ENCODE assay signal across 10 cellular contexts in the genomic region with DNA sequence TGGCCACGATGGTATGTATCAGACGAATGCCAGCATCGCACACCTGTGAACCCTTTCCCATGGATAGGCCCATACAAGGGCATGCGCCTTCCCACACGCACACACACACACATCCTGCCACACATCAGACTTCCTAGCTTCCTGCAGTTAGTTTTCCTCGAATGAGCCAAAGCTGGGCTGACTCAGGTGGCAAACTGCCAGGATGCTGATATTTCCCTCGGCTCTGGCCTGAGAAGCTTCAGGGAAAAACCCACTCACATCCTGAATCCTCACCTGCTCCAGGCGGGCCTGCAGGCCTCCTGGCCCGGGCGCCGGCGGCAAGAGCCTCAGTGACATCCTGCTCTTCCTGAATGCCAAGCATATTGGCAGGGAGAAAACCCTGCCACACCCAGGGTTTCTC. TPM values are rescaled to one million over a fixed set of nuclear protein-coding genes. Genes with fewer than 3 reads are reported as not detected.
DNase-seq lines count a peak whose midpoint lies in the region; ATAC-seq and TF ChIP-seq lines count a peak whose summit lies in the region.
"Had no signal": no experiment of that assay in that cellular context is flagged by ENCODE, and none has a peak within 500 bp of the region (broad histone marks: within the 10 kb centered on the region; RNA-seq: fewer than 3 reads in every experiment).

No MANE protein-coding gene starts in this region.

- H3K4me3 ChIP-seq in brain microvascular endothelial cell (ENCODE audit: low read depth, low read length): no peak overlapping the region
- H3K4me3 ChIP-seq in uterus: no peak overlapping the region

- no peak for ATAC-seq in HG03135 (IDR thresholded peaks at IDR 0.05; ENCODE audit: unreplicated experiment)
- ATAC-seq: activated naive CD8-positive, alpha-beta T cell treated with anti-CD3 and anti-CD28 coated beads, Interleukin-2, amount 50 U/mL, for 24 hours had no signal

- no peaks in the 10 kb centered on the region for H3K36me3 ChIP-seq in brain microvascular endothelial cell (replicated peaks)
- no peaks in the 10 kb centered on the region for H3K36me3 ChIP-seq in uterus

- no peaks in the 10 kb centered on the region for H3K36me3 Mint-ChIP-seq in activated T-helper 2 cell treated with anti-CD3 and anti-CD28 coated beads, Interferon-gamma antibody, Interleukin-2, Interleukin-4, amounts not matched to agents 10 μg/mL and 5 μg/mL and 100 μg/mL, durations not matched to agents 14 hours and 24 hours and 36 hours (ENCODE audit: low read depth)
- H3K36me3 Mint-ChIP-seq: CD4-positive, CD25-positive, alpha-beta regulatory T cell had no signal

- H3K9me3 Mint-ChIP-seq in activated T-helper 2 cell treated with anti-CD3 and anti-CD28 coated beads, Interferon-gamma antibody, Interleukin-2, Interleukin-4, amounts not matched to agents 10 μg/mL and 5 μg/mL and 100 μg/mL, durations not matched to agents 14 hours and 24 hours and 36 hours: no peaks in the 10 kb centered on the region
- H3K9me3 Mint-ChIP-seq: activated naive CD8-positive, alpha-beta T cell treated with anti-CD3 and anti-CD28 coated beads, Interleukin-2, amount 50 U/mL, for 24 hours; CD4-positive, CD25-positive, alpha-beta regulatory T cell had no signal

- H3K4me3 Mint-ChIP-seq in activated T-helper 2 cell treated with anti-CD3 and anti-CD28 coated beads, Interferon-gamma antibody, Interleukin-2, Interleukin-4, amounts not matched to agents 10 μg/mL and 5 μg/mL and 100 μg/mL, durations not matched to agents 14 hours and 24 hours and 36 hours (ENCODE audit: low read depth): no peak overlapping the region
- H3K4me3 Mint-ChIP-seq: activated naive CD8-positive, alpha-beta T cell treated with anti-CD3 and anti-CD28 coated beads, Interleukin-2, amount 50 U/mL, for 24 hours; CD4-positive, CD25-positive, alpha-beta regulatory T cell had no signal

- no peaks in the 10 kb centered on the region for H3K27me3 ChIP-seq in brain microvascular endothelial cell (replicated peaks)
- H3K27me3 ChIP-seq in uterus: no peaks in the 10 kb centered on the region

- peak; percentile 34 for DNase-seq in NCI-H345 (lab: John Stamatoyannopoulos, UW)
- DNase-seq in NCI-H345 treated with DMSO at 0.1 percent for 48 hours (lab: John Stamatoyannopoulos, UW; ENCODE audit: unreplicated experiment): no peak
- DNase-seq in brain microvascular endothelial cell: peak; percentile 92
- peak; percentile 100 for DNase-seq in kidney tubule cell (ENCODE audit: low spot score)
- peak; percentile 87 to 92 for DNase-seq in uterus
- no peak for DNase-seq in activated T-helper 2 cell treated with anti-CD3 and anti-CD28 coated beads, Interferon-gamma antibody, Interleukin-2, Interleukin-4, amounts not matched to agents 10 μg/mL and 5 μg/mL and 100 μg/mL, durations not matched to agents 14 hours and 24 hours and 36 hours (ENCODE audit: low spot score)
- no peak for DNase-seq in cortex of kidney (lab: John Stamatoyannopoulos, UW)
- DNase-seq: activated naive CD8-positive, alpha-beta T cell treated with anti-CD3 and anti-CD28 coated beads, Interleukin-2, amount 50 U/mL, for 24 hours; CD4-positive, CD25-positive, alpha-beta regulatory T cell had no signal

- H3K4me1 ChIP-seq in uterus: peaks cover 0 to 6% of the 10 kb centered on the region in 2 donors

- H3K4me1 Mint-ChIP-seq in activated T-helper 2 cell treated with anti-CD3 and anti-CD28 coated beads, Interferon-gamma antibody, Interleukin-2, Interleukin-4, amounts not matched to agents 10 μg/mL and 5 μg/mL and 100 μg/mL, durations not matched to agents 14 hours and 24 hours and 36 hours (ENCODE audit: low read depth): no peaks in the 10 kb centered on the region
- H3K4me1 Mint-ChIP-seq: activated naive CD8-positive, alpha-beta T cell treated with anti-CD3 and anti-CD28 coated beads, Interleukin-2, amount 50 U/mL, for 24 hours; CD4-positive, CD25-positive, alpha-beta regulatory T cell had no signal

- TF ChIP-seq POLR2A in uterus (IDR thresholded peaks at IDR 0.05): no peak

- intact Hi-C loops in uterus (cut with DNase I; ENCODE audit: low total_unique reads): no loop called here
- intact Hi-C loops in activated T-helper 2 cell treated with anti-CD3 and anti-CD28 coated beads, Interferon-gamma antibody, Interleukin-2, Interleukin-4, amounts not matched to agents 10 μg/mL and 5 μg/mL and 100 μg/mL, durations not matched to agents 14 hours and 24 hours and 36 hours (cut with micrococcal nuclease): no loop called here

- TF ChIP-seq CTCF in brain microvascular endothelial cell (IDR thresholded peaks at IDR 0.05; ENCODE audit: low read depth, low read length, missing control alignments) (no peak), uterus (IDR thresholded peaks at IDR 0.05) (no peak)

- no peaks in the 10 kb centered on the region for H3K27me3 Mint-ChIP-seq in activated T-helper 2 cell treated with anti-CD3 and anti-CD28 coated beads, Interferon-gamma antibody, Interleukin-2, Interleukin-4, amounts not matched to agents 10 μg/mL and 5 μg/mL and 100 μg/mL, durations not matched to agents 14 hours and 24 hours and 36 hours (ENCODE audit: low read depth)
- H3K27me3 Mint-ChIP-seq: activated naive CD8-positive, alpha-beta T cell treated with anti-CD3 and anti-CD28 coated beads, Interleukin-2, amount 50 U/mL, for 24 hours; CD4-positive, CD25-positive, alpha-beta regulatory T cell had no signal

- H3K27ac Mint-ChIP-seq in activated T-helper 2 cell treated with anti-CD3 and anti-CD28 coated beads, Interferon-gamma antibody, Interleukin-2, Interleukin-4, amounts not matched to agents 10 μg/mL and 5 μg/mL and 100 μg/mL, durations not matched to agents 14 hours and 24 hours and 36 hours: no peak overlapping the region
- H3K27ac Mint-ChIP-seq: activated naive CD8-positive, alpha-beta T cell treated with anti-CD3 and anti-CD28 coated beads, Interleukin-2, amount 50 U/mL, for 24 hours had no signal

- H3K27ac ChIP-seq in brain microvascular endothelial cell: no peak overlapping the region
- peak overlapping the region in 1 of 2 donors; percentile 58 for H3K27ac ChIP-seq in uterus

- in situ Hi-C loops in brain microvascular endothelial cell (cut with HindIII; ENCODE audit: low pct_ligation_motif_present, low sequenced_read_pairs): no loop called here

- no peaks in the 10 kb centered on the region for H3K9me3 ChIP-seq in uterus

RNA-seq across cellular contexts. Expression of gene CALM1, which starts 22.4 kb away (rescaled TPM):
- total RNA-seq in uterus: 100 to 1,000 TPM; 155 to 248 (median 201) TPM
- 470 and 491 TPM in 2 replicates for total RNA-seq in activated T-helper 2 cell treated with anti-CD3 and anti-CD28 coated beads, Interferon-gamma antibody, Interleukin-2, Interleukin-4, amounts not matched to agents 10 μg/mL and 5 μg/mL and 100 μg/mL, durations not matched to agents 14 hours and 24 hours and 36 hours

Comparison
In these comparisons a context has a peak if more than half of its experiments do, and no peak if none do; other contexts are left out.
1. DNase-seq: peak in NCI-H345 (single experiment), brain microvascular endothelial cell (single experiment), kidney tubule cell (single experiment) and uterus (2 of 2); none in NCI-H345 treated with DMSO at 0.1 percent for 48 hours (single experiment), activated T-helper 2 cell treated with anti-CD3 and anti-CD28 coated beads, Interferon-gamma antibody, Interleukin-2, Interleukin-4, amounts not matched to agents 10 μg/mL and 5 μg/mL and 100 μg/mL, durations not matched to agents 14 hours and 24 hours and 36 hours (single experiment) and cortex of kidney (single experiment).